15 cellular contexts compared by ENCODE assay signal in the genomic region with DNA sequence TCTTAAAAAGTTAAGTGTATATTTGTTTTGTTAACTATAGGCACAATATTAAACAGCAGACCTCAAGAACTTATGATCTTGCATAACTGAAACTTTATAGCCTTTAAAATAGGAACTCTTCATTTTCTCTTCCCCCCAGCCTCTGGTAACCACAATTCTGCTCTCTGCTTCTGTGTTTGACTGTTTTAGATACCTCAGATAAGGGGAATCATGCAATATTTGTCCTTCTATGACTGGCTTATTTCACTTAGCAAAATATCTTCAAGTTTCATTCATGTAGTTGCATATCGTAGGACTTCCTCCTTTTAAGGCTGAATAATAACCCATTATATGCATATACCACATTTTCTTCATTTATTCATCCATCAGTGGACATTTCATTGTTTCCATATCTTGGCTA.
DNase-seq lines count a peak whose midpoint lies in the region; ATAC-seq, FAIRE-seq and TF ChIP-seq lines count a peak whose summit lies in the region.
"Had no signal": no experiment of that assay in that cellular context is flagged by ENCODE, and none has a peak within 500 bp of the region (broad histone marks: within the 10 kb centered on the region; RNA-seq: fewer than 3 reads in every experiment).

No MANE protein-coding gene starts in this region.

- intact Hi-C loops in pancreas (cut with DNase I), result no loop called here
- intact Hi-C loops in esophagus squamous epithelium (cut with DNase I), result no loop called here

- no peak overlapping the region for H3K27ac ChIP-seq in pancreas
- H3K27ac ChIP-seq in esophagus squamous epithelium, result no peak overlapping the region

- DNase-seq in SIG-M5 treated with dmso at 0.1 percent for 504 hours (lab: John Stamatoyannopoulos, UW; ENCODE audit: unreplicated experiment) (peak; percentile 88), GDM1 (lab: John Stamatoyannopoulos, UW) (no peak), pancreas (no peak), esophagus squamous epithelium (lab: John Stamatoyannopoulos, UW) (no peak), Ammon's horn (ENCODE audit: low spot score) (no peak)
- DNase-seq: activated CD4-positive, alpha-beta T cell treated with anti-CD3 and anti-CD28 coated beads for 4 hours; effector memory CD8-positive, alpha-beta T cell; left cardiac atrium; natural killer cell; NCI-H2029; stimulated activated CD4-positive, alpha-beta T cell treated with anti-CD3 and anti-CD28 coated beads, Interleukin-4, amount 100 ng/mL, for 24 hours had no signal

- no peaks in the 10 kb centered on the region for H3K9me3 ChIP-seq in pancreas
- peaks cover 0 to 12% (median 9%) of the 10 kb centered on the region in 3 donors for H3K9me3 ChIP-seq in esophagus squamous epithelium

- no peak for FAIRE-seq in pancreas (lab: Jason Lieb, UNC)

- H3K4me3 ChIP-seq in pancreas (no peak overlapping the region), esophagus squamous epithelium (no peak overlapping the region)
- H3K4me3 ChIP-seq: BLaER1 treated with 17β-estradiol and CSF1 and Interleukin-3, amounts not matched to agents 10 nM and 100 nM had no signal

- H3K4me1 ChIP-seq in pancreas (no peaks in the 10 kb centered on the region), esophagus squamous epithelium (no peaks in the 10 kb centered on the region)

- H3K36me3 ChIP-seq in pancreas, result no peaks in the 10 kb centered on the region
- H3K36me3 ChIP-seq in esophagus squamous epithelium, result no peaks in the 10 kb centered on the region
- H3K36me3 ChIP-seq: BLaER1 treated with 17β-estradiol and CSF1 and Interleukin-3, amounts not matched to agents 10 nM and 100 nM had no signal

- peak; percentile 91 for ATAC-seq in GM18505 (IDR thresholded peaks at IDR 0.05; ENCODE audit: unreplicated experiment)
- ATAC-seq in GM21528 (IDR thresholded peaks at IDR 0.05; ENCODE audit: low FRiP score, unreplicated experiment), result peak; percentile 67
- peak; percentile 91 for ATAC-seq in HG03378 (IDR thresholded peaks at IDR 0.05; ENCODE audit: unreplicated experiment)
- no peak for ATAC-seq in pancreas
- ATAC-seq: effector memory CD8-positive, alpha-beta T cell; left cardiac atrium; natural killer cell had no signal

- no peak for TF ChIP-seq CTCF in pancreas (IDR thresholded peaks at IDR 0.05)
- no peak for TF ChIP-seq CTCF in esophagus squamous epithelium (IDR thresholded peaks at IDR 0.05)

- H3K27me3 ChIP-seq in pancreas (no peaks in the 10 kb centered on the region), esophagus squamous epithelium (no peaks in the 10 kb centered on the region)
- H3K27me3 ChIP-seq: BLaER1 treated with 17β-estradiol and CSF1 and Interleukin-3, amounts not matched to agents 10 nM and 100 nM had no signal

- TF ChIP-seq POLR2A in GM18505 (IDR thresholded peaks at IDR 0.05; ENCODE audit: borderline replicate concordance, extremely low read depth, insufficient read depth, insufficient read length) (no peak), esophagus squamous epithelium (IDR thresholded peaks at IDR 0.05) (no peak)

- 41 to 44% methylated on average over 1 of the region's 1 CpG for WGBS in pancreas, 2 donors
- WGBS in esophagus squamous epithelium, 2 donors, result 48 to 60% methylated on average over 1 of the region's 1 CpG

Comparison
In these comparisons a context has a peak if more than half of its experiments do, and no peak if none do; other contexts are left out.
1. ATAC-seq: peak in GM18505 (single experiment), GM21528 (single experiment) and HG03378 (single experiment); none in pancreas (0 of 4).